ENCODE assay signal across 1 cellular context in the genomic region with DNA sequence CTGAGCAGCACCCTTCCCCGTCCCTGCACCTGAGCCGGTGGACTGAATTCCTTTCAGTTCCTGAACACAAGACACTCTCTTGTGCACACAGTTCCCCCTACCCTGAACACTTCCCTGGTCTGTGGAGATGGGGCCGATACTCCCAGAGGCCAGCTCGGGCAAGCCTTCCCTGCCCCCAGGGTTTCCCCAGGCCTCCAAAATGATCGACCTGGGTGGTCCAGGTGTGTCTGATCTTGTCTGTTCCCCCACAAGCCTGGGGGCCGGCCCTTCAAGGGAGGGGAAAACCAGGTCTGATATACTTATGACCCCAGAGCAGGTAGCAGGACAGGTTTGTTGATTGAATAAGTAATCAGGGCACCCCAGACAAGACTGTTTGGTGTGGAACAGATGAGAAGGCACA.
TF ChIP-seq lines count a peak whose summit lies in the region.

No MANE protein-coding gene starts in this region.

TF ChIP-seq in IMR-90, 13 proteins besides CTCF, POLR2A, EP300 and RAD21 (continued from another document):
- TF ChIP-seq, protein P1, sequence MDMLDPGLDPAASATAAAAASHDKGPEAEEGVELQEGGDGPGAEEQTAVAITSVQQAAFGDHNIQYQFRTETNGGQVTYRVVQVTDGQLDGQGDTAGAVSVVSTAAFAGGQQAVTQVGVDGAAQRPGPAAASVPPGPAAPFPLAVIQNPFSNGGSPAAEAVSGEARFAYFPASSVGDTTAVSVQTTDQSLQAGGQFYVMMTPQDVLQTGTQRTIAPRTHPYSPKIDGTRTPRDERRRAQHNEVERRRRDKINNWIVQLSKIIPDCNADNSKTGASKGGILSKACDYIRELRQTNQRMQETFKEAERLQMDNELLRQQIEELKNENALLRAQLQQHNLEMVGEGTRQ (IDR thresholded peaks at IDR 0.05; ENCODE audit: low read depth, low read length), result no peak
- TF ChIP-seq RFX5 (IDR thresholded peaks at IDR 0.05; ENCODE audit: low read depth, low read length) (no peak), BHLHE40 (IDR thresholded peaks at IDR 0.05; ENCODE audit: low read depth, low read length) (no peak), MAZ (IDR thresholded peaks at IDR 0.05; ENCODE audit: borderline replicate concordance, low read depth, low read length) (no peak), NFE2L2 (IDR thresholded peaks at IDR 0.05; ENCODE audit: low read depth, low read length) (no peak)
